Comparison of ENCODE assay signal across 33 cellular contexts in genomic region chr1:234593109-234593508, GRCh38.
"Had no signal": no experiment of that assay in that cellular context is flagged by ENCODE, and none has a peak within 500 bp of the region (broad histone marks: within the 10 kb centered on the region; RNA-seq: fewer than 3 reads in every experiment).

No MANE protein-coding gene starts in this region.

- H3K27ac ChIP-seq: adrenal gland, ascending aorta, body of pancreas, brain microvascular endothelial cell, breast epithelium, cardiac muscle cell had no signal

- FAIRE-seq: astrocyte, bronchial epithelial cell had no signal

- ATAC-seq: activated naive CD4-positive, alpha-beta T cell treated with anti-CD3 and anti-CD28 coated beads, Interleukin-2, amount 50 U/mL, for 72 hours; activated naive CD8-positive, alpha-beta T cell treated with anti-CD3 and anti-CD28 coated beads, Interleukin-2, amount 50 U/mL, for 24 hours; activated T-cell treated with anti-CD3 and anti-CD28 coated beads, Interleukin-2, amount 50 U/mL, for 4 hours; activated T-helper 17 cell treated with anti-CD3 and anti-CD28 coated beads, Interleukin-2, amount 50 U/mL, for 72 hours; body of pancreas had no signal

- H3K9me3 ChIP-seq: adrenal gland, ascending aorta, body of pancreas, breast epithelium had no signal

- H3K27me3 ChIP-seq: adrenal gland, ascending aorta, body of pancreas, brain microvascular endothelial cell, breast epithelium, cardiac muscle cell had no signal

- H3K4me1 ChIP-seq: adrenal gland, body of pancreas had no signal

- DNase-seq: activated effector memory CD4-positive, alpha-beta T cell treated with anti-CD3 and anti-CD28 coated beads, Interleukin-2, amount 50 U/mL, for 16 hours; activated effector memory CD4-positive, alpha-beta T cell treated with Interleukin-2 at 50 U/mL for 16 hours; activated gamma-delta T cell; activated gamma-delta T cell treated with Interleukin-2 at 50 U/mL for 16 hours; activated naive CD4-positive, alpha-beta T cell; activated naive CD4-positive, alpha-beta T cell treated with anti-CD3 and anti-CD28 coated beads for 36 hours; activated naive CD4-positive, alpha-beta T cell treated with anti-CD3 and anti-CD28 coated beads, Interleukin-2, amount 10 ng/mL, durations not matched to agents 7 days and 5 days; activated naive CD4-positive, alpha-beta T cell treated with anti-CD3 and anti-CD28 coated beads, Interleukin-2, amount 50 U/mL, for 16 hours; activated naive CD4-positive, alpha-beta T cell treated with Interleukin-2 at 50 U/mL for 16 hours; activated naive CD8-positive, alpha-beta T cell treated with anti-CD3 and anti-CD28 coated beads for 36 hours; activated naive CD8-positive, alpha-beta T cell treated with anti-CD3 and anti-CD28 coated beads, Interleukin-2, amount 10 ng/mL, durations not matched to agents 7 days and 5 days; activated naive CD8-positive, alpha-beta T cell treated with anti-CD3 and anti-CD28 coated beads, Interleukin-2, amount 50 U/mL, for 24 hours; activated T-cell treated with anti-CD3 and anti-CD28 coated beads, Interleukin-2, amount 50 U/mL, for 24 hours; activated T-cell treated with anti-CD3 and anti-CD28 coated beads, Interleukin-2, amount 50 U/mL, for 4 hours; activated T-cell treated with anti-CD3 and anti-CD28 coated beads, Interleukin-2, amount 50 U/mL, for 48 hours; activated T-cell treated with anti-CD3 and anti-CD28 coated beads, Interleukin-2, amount 50 U/mL, for 72 hours; adrenal gland; amniotic stem cell; amygdala; anterior cingulate cortex; aorta; body of pancreas; brain microvascular endothelial cell; caudate nucleus; central memory CD4-positive, alpha-beta T cell; cerebellar nuclear complex had no signal

- H3K4me3 ChIP-seq: adrenal gland, ascending aorta, body of pancreas, breast epithelium, cardiac muscle cell had no signal

- H3K36me3 ChIP-seq: adrenal gland, ascending aorta, brain microvascular endothelial cell, breast epithelium, cardiac muscle cell had no signal
